In the genomic region with DNA sequence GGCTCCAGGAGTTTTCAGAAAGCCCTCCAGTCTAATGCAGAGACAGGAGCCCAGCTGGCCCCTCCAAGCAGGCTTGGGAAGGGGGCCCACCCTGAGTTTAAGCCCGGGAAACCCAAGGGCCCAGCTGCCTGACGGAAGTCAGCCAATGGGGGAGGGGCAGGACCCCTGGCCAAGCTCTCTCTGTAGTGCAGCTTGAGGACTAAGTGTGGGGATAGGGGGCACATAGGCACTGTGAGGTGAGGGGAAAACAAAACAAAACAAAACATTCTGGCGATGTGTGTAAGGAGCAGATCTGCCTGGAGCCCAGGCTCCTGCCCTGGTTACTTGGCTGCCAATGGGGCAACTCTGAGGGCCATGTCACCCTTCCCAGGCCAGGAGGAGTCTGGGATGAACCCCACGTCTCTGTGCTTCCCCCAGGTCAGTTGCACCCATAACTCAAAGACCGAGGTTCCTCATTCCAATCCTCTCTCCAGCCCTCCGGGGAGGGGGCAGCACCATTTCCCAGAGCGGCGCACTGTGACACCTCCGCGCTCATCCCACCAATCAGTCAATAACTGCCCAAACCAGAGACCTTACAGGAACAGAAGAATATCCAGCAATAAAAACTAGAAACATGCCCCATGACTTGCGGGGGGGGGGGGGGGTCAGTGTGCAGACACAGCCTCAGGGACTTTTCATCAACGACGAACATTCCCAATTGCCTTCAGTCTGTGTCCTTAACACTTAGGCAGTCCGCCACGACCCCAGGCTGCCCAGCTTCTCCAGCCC, we compare ENCODE assay signal across 14 cellular contexts. TPM values are rescaled to one million over a fixed set of nuclear protein-coding genes. Genes with fewer than 3 reads are reported as not detected.
DNase-seq lines count a peak whose midpoint lies in the region; ATAC-seq and TF ChIP-seq lines count a peak whose summit lies in the region.
"Had no signal": no experiment of that assay in that cellular context is flagged by ENCODE, and none has a peak within 500 bp of the region (broad histone marks: within the 10 kb centered on the region; RNA-seq: fewer than 3 reads in every experiment).

No MANE protein-coding gene starts in this region.

- no peak for TF ChIP-seq EP300 in SK-N-SH (IDR thresholded peaks at IDR 0.05; ENCODE audit: borderline replicate concordance in 1 of 2, low read depth in 1 of 2, low read length in 1 of 2)

- peak overlapping the region in 1 of 2 experiments; percentile 54; a peak in 2 of 4 replicates for H3K4me3 ChIP-seq in SK-N-SH (ENCODE audit: low read depth in 2 of 2, low read length in 1 of 2)
- peak overlapping the region; percentile 77 to 90 for H3K4me3 ChIP-seq in foreskin fibroblast (ENCODE audit: low read depth in 1 of 2, low read length in 2 of 2)
- peak overlapping the region; percentile 52 for H3K4me3 ChIP-seq in neural progenitor cell
- H3K4me3 ChIP-seq: SK-N-MC had no signal

- no peaks in the 10 kb centered on the region for H3K36me3 Mint-ChIP-seq in neural progenitor cell
- H3K36me3 Mint-ChIP-seq: stimulated activated naive B cell treated with anti-CD40 and anti-IgM and Interleukin-4, amounts not matched to agents 10 μg/mL and 1 μg/mL and 100 μg/mL, for 72 hours had no signal

- peaks cover 6% of the 10 kb centered on the region; the same call in 1 of the 2 replicates for H3K27me3 ChIP-seq in SK-N-SH (ENCODE audit: insufficient read depth)
- H3K27me3 ChIP-seq in neural progenitor cell = peaks cover 61% of the 10 kb centered on the region

- H3F3A ChIP-seq in SK-N-SH (replicated peaks; ENCODE audit: insufficient read depth) = no peaks in the 10 kb centered on the region
- peaks cover 38% of the 10 kb centered on the region for H3F3A ChIP-seq in neural progenitor cell (ENCODE audit: low read depth)

- H3K9me3 ChIP-seq in SK-N-SH (no peaks in the 10 kb centered on the region), neural progenitor cell (ENCODE audit: low read depth) (no peaks in the 10 kb centered on the region)

- TF ChIP-seq RAD21 in SK-N-SH (IDR thresholded peaks at IDR 0.05; ENCODE audit: low read length) = no peak

- H2AFZ ChIP-seq in SK-N-SH (ENCODE audit: low read depth) = no peak overlapping the region
- H2AFZ ChIP-seq in neural progenitor cell (replicated peaks) = peak overlapping the region; percentile 76

- 50% methylated on average over 15 of the region's 15 CpGs for WGBS in SK-N-SH (ENCODE audit: low lambda C conversion rate)

- DNase-seq in SK-N-SH (no peak), foreskin fibroblast (no peak), neural progenitor cell (ENCODE audit: low spot score) (peak; percentile 45), ureter (ENCODE audit: low spot score) (peak; percentile 40), GM10266 (ENCODE audit: extremely low spot score) (no peak), activated T-cell treated with anti-CD3 and anti-CD28 coated beads for 4 hours (no peak)
- DNase-seq: cerebellar nuclear complex; small intestine; stimulated activated naive B cell treated with anti-CD40 and anti-IgM and Interleukin-4, amounts not matched to agents 10 μg/mL and 1 μg/mL and 100 μg/mL, for 72 hours had no signal

- H3K9ac ChIP-seq in SK-N-SH = peak overlapping the region; percentile 51; the same call in 1 of the 2 replicates
- H3K9ac ChIP-seq in neural progenitor cell = no peak overlapping the region

- no peak overlapping the region for H3K27ac ChIP-seq in SK-N-SH (ENCODE audit: low read depth in 2 of 2, low read length in 1 of 2)
- no peak overlapping the region for H3K27ac ChIP-seq in neural progenitor cell
- H3K27ac ChIP-seq: 22Rv1, SK-N-MC had no signal

- no peaks in the 10 kb centered on the region for H3K9me2 ChIP-seq in SK-N-SH

- H3K4me1 ChIP-seq in SK-N-SH (ENCODE audit: control insufficient read depth in 1 of 2, insufficient read depth in 2 of 2, low read depth in 1 of 2, low read length in 1 of 2) = peaks cover 0 to 8% of the 10 kb centered on the region in 2 experiments; a peak in 1 of 4 replicates
- H3K4me1 ChIP-seq in neural progenitor cell = peaks cover 48% of the 10 kb centered on the region

- TF ChIP-seq CTCF in SK-N-SH (IDR thresholded peaks at IDR 0.05) (no peak), foreskin fibroblast (IDR thresholded peaks at IDR 0.05; ENCODE audit: low read depth, low read length) (no peak), neural progenitor cell (IDR thresholded peaks at IDR 0.05) (no peak), GM10266 (IDR thresholded peaks at IDR 0.05; ENCODE audit: control insufficient read depth, insufficient read depth, low read depth, missing control alignments) (no peak)

- peak overlapping the region; percentile 74; the same call in 1 of the 2 replicates for H3K4me2 ChIP-seq in SK-N-SH
- H3K4me2 ChIP-seq in neural progenitor cell = peak overlapping the region; percentile 94

- H3K27ac Mint-ChIP-seq in neural progenitor cell = peak overlapping the region; percentile 58
- H3K27ac Mint-ChIP-seq: stimulated activated naive B cell treated with anti-CD40 and anti-IgM and Interleukin-4, amounts not matched to agents 10 μg/mL and 1 μg/mL and 100 μg/mL, for 72 hours had no signal

- CTCF ChIA-PET in SK-N-SH (lab: Yijun Ruan, JAX) = interaction anchor here (1.2 to 10.4 kb wide), 3 partner anchors 11 to 712 kb away, joined by 3 to 142 read pairs (median 24); no protein-coding TSS in a partner anchor

- H3K79me2 ChIP-seq in SK-N-SH (ENCODE audit: insufficient read depth) (peaks cover 60% of the 10 kb centered on the region), neural progenitor cell (ENCODE audit: low read depth) (no peaks in the 10 kb centered on the region)

- POLR2A ChIA-PET in SK-N-SH (lab: Yijun Ruan, JAX) = no interaction called here

- peaks cover 32% of the 10 kb centered on the region for H3K4me1 Mint-ChIP-seq in neural progenitor cell

- H3K4me3 Mint-ChIP-seq in neural progenitor cell = peak overlapping the region; percentile 81

- no peaks in the 10 kb centered on the region for H3K36me3 ChIP-seq in SK-N-SH (replicated peaks in 1 of 2; ENCODE audit: control insufficient read depth in 1 of 2, insufficient read depth in 2 of 2, low read length in 1 of 2)
- no peaks in the 10 kb centered on the region for H3K36me3 ChIP-seq in neural progenitor cell

- peaks cover 2% of the 10 kb centered on the region for H3K9me3 Mint-ChIP-seq in neural progenitor cell

- H4K20me1 ChIP-seq in SK-N-SH (ENCODE audit: insufficient read depth) (peaks cover 41% of the 10 kb centered on the region), neural progenitor cell (ENCODE audit: low read depth) (peaks cover 21% of the 10 kb centered on the region)

- peaks cover 44% of the 10 kb centered on the region for H3K27me3 Mint-ChIP-seq in neural progenitor cell (ENCODE audit: insufficient read depth, low read depth)

- ATAC-seq in SK-N-SH treated with all-trans-retinoic acid at 6 μM for 48 hours (no peak), HG03354 (IDR thresholded peaks at IDR 0.05; ENCODE audit: poor library complexity, severe bottlenecking, unreplicated experiment) (no peak)
- ATAC-seq: stimulated activated naive B cell treated with anti-CD40 and anti-IgM and Interleukin-4, amounts not matched to agents 10 μg/mL and 1 μg/mL and 100 μg/mL, for 72 hours had no signal

TF ChIP-seq in SK-N-SH, 30 proteins besides CTCF, POLR2A, EP300 and RAD21 (continues in another document):
- TF ChIP-seq, protein P1, sequence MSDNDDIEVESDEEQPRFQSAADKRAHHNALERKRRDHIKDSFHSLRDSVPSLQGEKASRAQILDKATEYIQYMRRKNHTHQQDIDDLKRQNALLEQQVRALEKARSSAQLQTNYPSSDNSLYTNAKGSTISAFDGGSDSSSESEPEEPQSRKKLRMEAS (IDR thresholded peaks at IDR 0.05; ENCODE audit: low read depth) = no peak
- TF ChIP-seq CHD2 (IDR thresholded peaks at IDR 0.05; ENCODE audit: low read length, partially characterized antibody) = no peak
- TF ChIP-seq JUND (IDR thresholded peaks at IDR 0.05) = no peak
- no peak for TF ChIP-seq FOSL2 (IDR thresholded peaks at IDR 0.05; ENCODE audit: borderline replicate concordance, low read depth)

TF ChIP-seq in SK-N-SH treated with all-trans-retinoic acid at 6 μM for 48 hours, 23 proteins besides CTCF, POLR2A, EP300 and RAD21 (continues in another document):
- TF ChIP-seq RARB (CRISPR knock-in tag; IDR thresholded peaks at IDR 0.05) (no peak), ZNF565 (CRISPR knock-in tag; conservative IDR thresholded peaks at IDR 0.05; ENCODE audit: low read depth) (no peak), ARNTL (CRISPR knock-in tag; IDR thresholded peaks at IDR 0.05; ENCODE audit: borderline replicate concordance, low read depth) (no peak), ZC3H10 (CRISPR knock-in tag; IDR thresholded peaks at IDR 0.05) (no peak), ZFP3 (CRISPR knock-in tag; IDR thresholded peaks at IDR 0.05) (no peak), SNAI2 (CRISPR knock-in tag; IDR thresholded peaks at IDR 0.05) (no peak), ISL1 (CRISPR knock-in tag; IDR thresholded peaks at IDR 0.05) (no peak), ZNF70 (CRISPR knock-in tag; IDR thresholded peaks at IDR 0.05) (no peak)
- TF ChIP-seq, protein P2, sequence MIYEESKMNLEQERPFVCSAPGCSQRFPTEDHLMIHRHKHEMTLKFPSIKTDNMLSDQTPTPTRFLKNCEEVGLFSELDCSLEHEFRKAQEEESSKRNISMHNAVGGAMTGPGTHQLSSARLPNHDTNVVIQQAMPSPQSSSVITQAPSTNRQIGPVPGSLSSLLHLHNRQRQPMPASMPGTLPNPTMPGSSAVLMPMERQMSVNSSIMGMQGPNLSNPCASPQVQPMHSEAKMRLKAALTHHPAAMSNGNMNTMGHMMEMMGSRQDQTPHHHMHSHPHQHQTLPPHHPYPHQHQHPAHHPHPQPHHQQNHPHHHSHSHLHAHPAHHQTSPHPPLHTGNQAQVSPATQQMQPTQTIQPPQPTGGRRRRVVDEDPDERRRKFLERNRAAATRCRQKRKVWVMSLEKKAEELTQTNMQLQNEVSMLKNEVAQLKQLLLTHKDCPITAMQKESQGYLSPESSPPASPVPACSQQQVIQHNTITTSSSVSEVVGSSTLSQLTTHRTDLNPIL (CRISPR knock-in tag; IDR thresholded peaks at IDR 0.05; ENCODE audit: low read depth) = no peak

RNA-seq across cellular contexts. Expression of a gene that starts 1.7 kb away (rescaled TPM):
- 4.1 and 4.7 TPM in 2 replicates for polyA plus RNA-seq in SK-N-SH (2012; rRNA removed)
- 4.4 and 5.7 TPM in 2 replicates for polyA plus RNA-seq in SK-N-SH (2012; cell fraction: cytosol; rRNA removed)
- polyA plus RNA-seq in SK-N-SH (2012; cell fraction: nucleus; rRNA removed) = 3.6 and 4.6 TPM in 2 replicates
- total RNA-seq in neural progenitor cell (ENCODE audit: low replicate concordance) = 0.09 and 0.74 TPM in 2 replicates
- total RNA-seq in ureter = 73.1 TPM
- total RNA-seq: HT-29 had no signal

Comparison
In these comparisons a context has a peak if more than half of its experiments do, and no peak if none do; other contexts are left out.
1. DNase-seq: peak in neural progenitor cell (single experiment) and ureter (single experiment); none in SK-N-SH (single experiment), foreskin fibroblast (0 of 2), GM10266 (single experiment) and activated T-cell treated with anti-CD3 and anti-CD28 coated beads for 4 hours (single experiment).
2. RNA of a gene that starts 1.7 kb away (total RNA-seq): 73.1 TPM in ureter (single experiment); 0.09 to 0.74 TPM in neural progenitor cell; every median in the first group is over 10 times any median in the second.